8 cellular contexts compared by ENCODE assay signal in genomic region chr15:45714501-45715488, GRCh38.
A peak's percentile ranks its signal among the peaks of the same experiment; 100 is the strongest.
DNase-seq lines count a peak whose midpoint lies in the region; ATAC-seq, FAIRE-seq and TF ChIP-seq lines count a peak whose summit lies in the region.

No MANE protein-coding gene starts in this region.

- no peak for FAIRE-seq in kidney (lab: Jason Lieb, UNC)

- no peaks in the 10 kb centered on the region for H4K20me1 ChIP-seq in SU-DHL-6 (ENCODE audit: low read depth, low read length)
- no peaks in the 10 kb centered on the region for H4K20me1 ChIP-seq in mammary epithelial cell (ENCODE audit: insufficient read depth, low read length)

- no peaks in the 10 kb centered on the region for H3F3A ChIP-seq in SU-DHL-6 (ENCODE audit: insufficient read depth)

- H3K4me2 ChIP-seq in SU-DHL-6 (ENCODE audit: low read depth, low read length, poor library complexity, severe bottlenecking): no peak overlapping the region
- H3K4me2 ChIP-seq in mammary epithelial cell (ENCODE audit: insufficient read depth, low read depth, low read length): peak overlapping the region; percentile 10

- H3K27me3 ChIP-seq in SU-DHL-6 (ENCODE audit: low read length) (no peaks in the 10 kb centered on the region), mammary epithelial cell (ENCODE audit: insufficient read depth, low read length) (no peaks in the 10 kb centered on the region)

- CTCF ChIA-PET in mammary epithelial cell (lab: Charles Lee; ENCODE audit: low non-redundant PET): interaction anchor here (0.6 kb wide), 1 partner anchor 81 kb away, joined by 3 read pairs; no protein-coding TSS in a partner anchor

- no peak overlapping the region for H3K9ac ChIP-seq in SU-DHL-6 (ENCODE audit: low read length)
- H3K9ac ChIP-seq in mammary epithelial cell (ENCODE audit: insufficient read depth, low read length): no peak overlapping the region
- no peak overlapping the region for H3K9ac ChIP-seq in kidney (ENCODE audit: low read length in 2 of 2)

- H3K4me3 ChIP-seq in SU-DHL-6 (ENCODE audit: insufficient read depth, low read length, poor library complexity, severe bottlenecking) (no peak overlapping the region), mammary epithelial cell (replicated peaks in 1 of 3; ENCODE audit: insufficient read depth in 1 of 3, low read depth in 2 of 3, low read length in 3 of 3) (no peak overlapping the region), kidney (ENCODE audit: low read length in 2 of 2) (no peak overlapping the region)

- WGBS in mammary epithelial cell (ENCODE audit: low coverage, missing lambda C conversion rate): 31% methylated on average over 27 of the region's 28 CpGs

- BruUV-seq in mammary epithelial cell (replicated peaks; lab: Mats Ljungman, UMichigan): no TSS peak

- H3K27ac ChIP-seq in SU-DHL-6 (ENCODE audit: low read depth, low read length): no peak overlapping the region
- H3K27ac ChIP-seq in mammary epithelial cell (ENCODE audit: insufficient read depth, low read depth, low read length): no peak overlapping the region
- H3K27ac ChIP-seq in kidney (ENCODE audit: low read depth in 2 of 2, low read length in 2 of 2): no peak overlapping the region

- dilution Hi-C loops in mammary epithelial cell (cut with HindIII; ENCODE audit: low sequenced_read_pairs): no loop called here

- H3K9me2 ChIP-seq in SU-DHL-6 (replicated peaks; ENCODE audit: insufficient read depth, low read length): no peaks in the 10 kb centered on the region

- intact Hi-C loops in mammary epithelial cell (cut with micrococcal nuclease) (loop anchor here (1.0 to 10.0 kb wide), 2 partner anchors 76 to 600 kb away; no protein-coding TSS in a partner anchor), kidney (cut with DNase I) (no loop called here)

- H2AFZ ChIP-seq in SU-DHL-6 (ENCODE audit: low read depth, low read length, severe bottlenecking) (no peak overlapping the region), mammary epithelial cell (ENCODE audit: low read depth, low read length) (peak overlapping the region; percentile 23)

- TF ChIP-seq CTCF in SU-DHL-6 (IDR thresholded peaks at IDR 0.05; ENCODE audit: insufficient read depth, low read length, poor library complexity, severe bottlenecking) (peak; percentile 81), mammary epithelial cell (conservative IDR thresholded peaks at IDR 0.05 in 1 of 2, IDR thresholded peaks at IDR 0.05 in 1 of 2; ENCODE audit: extremely low read depth in 1 of 2, insufficient read depth in 1 of 2, low read depth in 1 of 2, low read length in 2 of 2) (peak; percentile 91 to 95), kidney (IDR thresholded peaks at IDR 0.05; ENCODE audit: borderline replicate concordance, extremely low read depth, insufficient read depth) (peak; percentile 79)

- DNase-seq in CD1c-positive myeloid dendritic cell (ENCODE audit: extremely low spot score) (peak; percentile 56), NCI-H1048 (lab: John Stamatoyannopoulos, UW) (peak; percentile 23), mammary epithelial cell (peak; percentile 43), kidney (no peak)
- peak; percentile 45 to 58 for DNase-seq in stimulated activated CD4-positive, alpha-beta T cell treated with anti-CD3 and anti-CD28 coated beads, Interleukin-2, amount 100 ng/mL, for 24 hours

- ATAC-seq in GM19468 (IDR thresholded peaks at IDR 0.05; ENCODE audit: extremely low read depth, unreplicated experiment): peak; percentile 32
- no peak for ATAC-seq in activated CD4-positive, CD25-positive, alpha-beta regulatory T cell treated with anti-CD3 and anti-CD28 coated beads, Interleukin-2, amount 50 U/mL, for 24 hours

- H3K4me1 ChIP-seq in mammary epithelial cell (ENCODE audit: insufficient read depth, low read length) (no peaks in the 10 kb centered on the region), kidney (ENCODE audit: control insufficient read depth in 1 of 2, insufficient read depth in 1 of 2, low read depth in 1 of 2, low read length in 2 of 2) (no peaks in the 10 kb centered on the region)

- in situ Hi-C loops in mammary epithelial cell (cut with MboI; ENCODE audit: low sequenced_read_pairs in 2 of 2): loop anchor here (5.0 to 10.0 kb wide), 2 partner anchors 70 to 78 kb away; no protein-coding TSS in a partner anchor

- H3K36me3 ChIP-seq in SU-DHL-6 (ENCODE audit: low read length) (no peaks in the 10 kb centered on the region), mammary epithelial cell (ENCODE audit: insufficient read depth, low read length) (no peaks in the 10 kb centered on the region), kidney (ENCODE audit: control insufficient read depth in 1 of 2, insufficient read depth in 2 of 2, low read length in 2 of 2) (no peaks in the 10 kb centered on the region)

- H3K9me3 ChIP-seq in SU-DHL-6 (ENCODE audit: insufficient read depth, low read length) (no peaks in the 10 kb centered on the region), mammary epithelial cell (replicated peaks; ENCODE audit: insufficient read depth, low read length) (no peaks in the 10 kb centered on the region), kidney (ENCODE audit: control insufficient read depth in 1 of 2, low read length in 2 of 2) (no peaks in the 10 kb centered on the region)

- no peaks in the 10 kb centered on the region for H3K79me2 ChIP-seq in SU-DHL-6 (ENCODE audit: insufficient read depth, low read length)
- H3K79me2 ChIP-seq in mammary epithelial cell (ENCODE audit: insufficient read depth, low read length): no peaks in the 10 kb centered on the region
